ENCODE assay signal across 10 cellular contexts in the genomic region with DNA sequence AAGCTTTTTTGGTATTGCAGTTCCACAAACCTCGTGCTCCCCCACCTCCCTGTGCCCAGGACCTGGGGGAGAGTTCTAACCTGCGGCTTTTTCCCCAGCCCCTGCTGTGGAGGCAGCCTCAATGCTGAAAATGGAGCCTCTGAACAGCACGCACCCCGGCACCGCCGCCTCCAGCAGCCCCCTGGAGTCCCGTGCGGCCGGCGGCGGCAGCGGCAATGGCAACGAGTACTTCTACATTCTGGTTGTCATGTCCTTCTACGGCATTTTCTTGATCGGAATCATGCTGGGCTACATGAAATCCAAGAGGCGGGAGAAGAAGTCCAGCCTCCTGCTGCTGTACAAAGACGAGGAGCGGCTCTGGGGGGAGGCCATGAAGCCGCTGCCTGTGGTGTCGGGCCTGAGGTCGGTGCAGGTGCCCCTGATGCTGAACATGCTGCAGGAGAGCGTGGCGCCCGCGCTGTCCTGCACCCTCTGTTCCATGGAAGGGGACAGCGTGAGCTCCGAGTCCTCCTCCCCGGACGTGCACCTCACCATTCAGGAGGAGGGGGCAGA. TPM values are rescaled to one million over a fixed set of nuclear protein-coding genes. Genes with fewer than 3 reads are reported as not detected.
A peak's percentile ranks its signal among the peaks of the same experiment; 100 is the strongest.
DNase-seq lines count a peak whose midpoint lies in the region; ATAC-seq and TF ChIP-seq lines count a peak whose summit lies in the region.
"Had no signal": no experiment of that assay in that cellular context is flagged by ENCODE, and none has a peak within 500 bp of the region (broad histone marks: within the 10 kb centered on the region; RNA-seq: fewer than 3 reads in every experiment).

No MANE protein-coding gene starts in this region.

- H3K9me3 ChIP-seq in adipocyte (ENCODE audit: control insufficient read depth, low read length) (no peaks in the 10 kb centered on the region), heart right ventricle (no peaks in the 10 kb centered on the region)

- peak in 4 of 8 donors; percentile 5 to 42 (median 7) for ATAC-seq in heart right ventricle
- no peak for ATAC-seq in GM19328 (IDR thresholded peaks at IDR 0.05; ENCODE audit: unreplicated experiment)
- ATAC-seq in HG02571 (IDR thresholded peaks at IDR 0.05; ENCODE audit: unreplicated experiment), result no peak

- no peak for DNase-seq in adipocyte (ENCODE audit: low read depth)
- DNase-seq in heart right ventricle, result peak in 1 of 2 donors; percentile 18
- DNase-seq in stimulated activated CD4-positive, alpha-beta T cell treated with anti-CD3 and anti-CD28 coated beads, Interleukin-4, amount 100 ng/mL, for 24 hours, result no peak
- no peak for DNase-seq in NCI-H1092 (lab: John Stamatoyannopoulos, UW)
- DNase-seq: AML-193, NCI-H1930 had no signal

- H3K36me3 ChIP-seq in ACC112 (ENCODE audit: insufficient read depth, low read length) (no peaks in the 10 kb centered on the region), adipocyte (ENCODE audit: control insufficient read depth, insufficient read depth, low read length, severe bottlenecking) (no peaks in the 10 kb centered on the region), heart right ventricle (no peaks in the 10 kb centered on the region), rectal smooth muscle tissue (ENCODE audit: control insufficient read depth, insufficient read depth, low read length) (no peaks in the 10 kb centered on the region)

- peaks cover 50% of the 10 kb centered on the region for H3K4me1 ChIP-seq in ACC112 (ENCODE audit: control insufficient read depth, insufficient read depth, low read length, unreplicated experiment)
- H3K4me1 ChIP-seq in adipocyte (ENCODE audit: control insufficient read depth, insufficient read depth, low read length), result peaks cover 53% of the 10 kb centered on the region
- H3K4me1 ChIP-seq in heart right ventricle, result peaks cover 4 to 48% (median 14%) of the 10 kb centered on the region in 9 donors
- H3K4me1 ChIP-seq in rectal smooth muscle tissue (ENCODE audit: control insufficient read depth, insufficient read depth, low read length), result peaks cover 29% of the 10 kb centered on the region

- intact Hi-C loops in heart right ventricle (cut with DNase I), result loop anchor here in 3 of 10 donors (2.0 to 5.0 kb wide), 2 partner anchors 60 kb away; no protein-coding TSS in a partner anchor

- peak overlapping the region; percentile 82 for H3K4me3 ChIP-seq in ACC112 (ENCODE audit: low read depth, low read length)
- peak overlapping the region; percentile 88 for H3K4me3 ChIP-seq in adipocyte (ENCODE audit: low read length)
- H3K4me3 ChIP-seq in heart right ventricle, result peak overlapping the region; percentile 16 to 61 (median 54)
- peak overlapping the region; percentile 56 for H3K4me3 ChIP-seq in rectal smooth muscle tissue (ENCODE audit: low read length)

- no peak for TF ChIP-seq CTCF in heart right ventricle (IDR thresholded peaks at IDR 0.05)

- 72 to 77% methylated on average over 29 of the region's 29 CpGs for WGBS in heart right ventricle, 2 donors

- H2AFZ ChIP-seq in ACC112 (ENCODE audit: low read length, unreplicated experiment), result peak overlapping the region; percentile 26

- H3K79me2 ChIP-seq in ACC112 (ENCODE audit: control insufficient read depth, insufficient read depth, low read length, unreplicated experiment), result peaks cover 20% of the 10 kb centered on the region

- H3K27ac ChIP-seq in ACC112 (ENCODE audit: low read depth, low read length), result peak overlapping the region; percentile 84
- H3K27ac ChIP-seq in heart right ventricle, result peak overlapping the region; percentile 64 to 88 (median 81)
- peak overlapping the region; percentile 79 for H3K27ac ChIP-seq in rectal smooth muscle tissue (ENCODE audit: low read depth, low read length)

- H3K9ac ChIP-seq in adipocyte (ENCODE audit: low read length) (peak overlapping the region; percentile 89), rectal smooth muscle tissue (ENCODE audit: low read length) (no peak overlapping the region)

- H3K27me3 ChIP-seq in ACC112 (ENCODE audit: insufficient read depth, low read length) (no peaks in the 10 kb centered on the region), adipocyte (replicated peaks; ENCODE audit: control insufficient read depth, insufficient read depth, low read length) (no peaks in the 10 kb centered on the region), heart right ventricle (no peaks in the 10 kb centered on the region), rectal smooth muscle tissue (ENCODE audit: control insufficient read depth, insufficient read depth, low read length) (no peaks in the 10 kb centered on the region)

RNA-seq across cellular contexts. Expression of a gene that starts 0.8 kb away (rescaled TPM):
- 1 to 10 TPM in 7 of 10 donors, under 1 TPM in 3; 0.28 to 5.2 (median 1.2) TPM for total RNA-seq in heart right ventricle
- polyA plus RNA-seq in heart right ventricle, result 1 to 10 TPM; 2.4 TPM
